ENCODE assay signal across 8 cellular contexts in genomic region chr1:159012495-159012894, GRCh38. TPM values are rescaled to one million over a fixed set of nuclear protein-coding genes. Genes with fewer than 3 reads are reported as not detected.
A peak's percentile ranks its signal among the peaks of the same experiment; 100 is the strongest.
DNase-seq lines count a peak whose midpoint lies in the region; ATAC-seq, FAIRE-seq and TF ChIP-seq lines count a peak whose summit lies in the region.

No MANE protein-coding gene starts in this region.

- WGBS in liver, result 52% methylated on average over 6 of the region's 6 CpGs
- 2% methylated on average over 6 of the region's 6 CpGs for WGBS in HepG2 (ENCODE audit: low lambda C conversion rate)
- 23% methylated on average over 6 of the region's 6 CpGs for WGBS in right lobe of liver (ENCODE audit: insufficient coverage, low coverage, low lambda C conversion rate, missing lambda C conversion rate)
- WGBS in suprapubic skin, result 8% methylated on average over 6 of the region's 6 CpGs

- POLR2A ChIA-PET in HepG2 (lab: Yijun Ruan, JAX), result no interaction called here
- POLR2A ChIA-PET in activated naive CD8-positive, alpha-beta T cell treated with anti-CD3 and anti-CD28 coated beads, Interleukin-2, amount 10 ng/mL, durations not matched to agents 7 days and 5 days (lab: Charles Lee), result interaction anchor here (0.6 to 1.4 kb wide), 2 partner anchors 10 to 64 kb away, joined by 3 to 4 read pairs; partner anchors contain the start of gene AIM2

- no peak overlapping the region for H2AFZ ChIP-seq in HepG2 (ENCODE audit: low read length)

- in situ Hi-C loops in HepG2 (cut with HindIII; ENCODE audit: extremely low pct_ligation_motif_present, low pct_unique_long_range_greater_than_20kb), result loop anchor here (25.0 kb wide), 1 partner anchor 825 kb away; the partner anchor contains the start of gene CD1D

- no peak for TF ChIP-seq RAD21 in liver (IDR thresholded peaks at IDR 0.05)
- no peak for TF ChIP-seq RAD21 in HepG2 (CRISPR knock-in tag; IDR thresholded peaks at IDR 0.05)

- H3K36me3 Mint-ChIP-seq in activated naive CD8-positive, alpha-beta T cell treated with anti-CD3 and anti-CD28 coated beads, Interleukin-2, amount 10 ng/mL, durations not matched to agents 7 days and 5 days, result peaks cover 60% of the 10 kb centered on the region

- BruUV-seq in HepG2 (replicated peaks; lab: Mats Ljungman, UMichigan), result no TSS peak

- H3K4me2 ChIP-seq in HepG2 (ENCODE audit: low read depth, low read length), result no peak overlapping the region

- no peaks in the 10 kb centered on the region for H3K9me3 Mint-ChIP-seq in activated naive CD8-positive, alpha-beta T cell treated with anti-CD3 and anti-CD28 coated beads, Interleukin-2, amount 10 ng/mL, durations not matched to agents 7 days and 5 days

- ATAC-seq in HepG2, result no peak
- ATAC-seq in activated naive CD8-positive, alpha-beta T cell treated with anti-CD3 and anti-CD28 coated beads, Interleukin-2, amount 10 ng/mL, durations not matched to agents 7 days and 5 days (ENCODE audit: low read depth), result peak; percentile 60
- ATAC-seq in right lobe of liver, result peak; percentile 36 to 66 (median 46)

- peaks cover 0 to 3% (median 0%) of the 10 kb centered on the region in 4 donors for H3K4me1 ChIP-seq in liver (ENCODE audit: control insufficient read depth in 4 of 4, insufficient read depth in 4 of 4, low read length in 3 of 4)
- H3K4me1 ChIP-seq in HepG2 (ENCODE audit: insufficient read depth, low read length), result no peaks in the 10 kb centered on the region
- peaks cover 0 to 6% (median 0%) of the 10 kb centered on the region in 4 donors for H3K4me1 ChIP-seq in right lobe of liver
- H3K4me1 ChIP-seq in suprapubic skin, result peaks cover 66% of the 10 kb centered on the region

- H3K9me3 ChIP-seq in liver (ENCODE audit: control insufficient read depth in 4 of 4, low read length in 3 of 4), result no peaks in the 10 kb centered on the region
- H3K9me3 ChIP-seq in HepG2 (ENCODE audit: low read length), result no peaks in the 10 kb centered on the region
- no peaks in the 10 kb centered on the region for H3K9me3 ChIP-seq in right lobe of liver
- no peaks in the 10 kb centered on the region for H3K9me3 ChIP-seq in suprapubic skin

- no peak for FAIRE-seq in HepG2 (lab: Jason Lieb, UNC)

- TF ChIP-seq POLR2A in HepG2 (IDR thresholded peaks at IDR 0.05; ENCODE audit: insufficient read depth in 1 of 2, low read depth in 2 of 2, low read length in 2 of 2) (no peak), NB4 (IDR thresholded peaks at IDR 0.05; ENCODE audit: extremely low read depth, insufficient read length) (no peak), right lobe of liver (IDR thresholded peaks at IDR 0.05) (peak; percentile 44), suprapubic skin (IDR thresholded peaks at IDR 0.05) (no peak)

- peak overlapping the region in 1 of 2 donors; percentile 91 for H3K9ac ChIP-seq in liver (ENCODE audit: low read depth in 1 of 2, low read length in 2 of 2)
- H3K9ac ChIP-seq in HepG2 (ENCODE audit: insufficient read depth, low read depth, low read length), result no peak overlapping the region

- DNase-seq in HepG2 (ENCODE audit: low spot score), result no peak
- peak; percentile 39 for DNase-seq in NB4 (ENCODE audit: low read depth)
- DNase-seq in activated naive CD8-positive, alpha-beta T cell treated with anti-CD3 and anti-CD28 coated beads, Interleukin-2, amount 10 ng/mL, durations not matched to agents 7 days and 5 days, result peak; percentile 41
- peak in 1 of 3 donors; percentile 28 for DNase-seq in right lobe of liver
- no peak for DNase-seq in suprapubic skin (ENCODE audit: low spot score in 2 of 2)
- DNase-seq in occipital lobe (lab: John Stamatoyannopoulos, UW), result no peak
- DNase-seq in glomerular visceral epithelial cell (ENCODE audit: extremely low spot score), result no peak

- H3K36me3 ChIP-seq in liver (ENCODE audit: control insufficient read depth in 4 of 4, insufficient read depth in 3 of 4, low read depth in 1 of 4, low read length in 3 of 4) (peaks cover 0 to 6% (median 1%) of the 10 kb centered on the region in 4 donors), HepG2 (replicated peaks in 1 of 2; ENCODE audit: control insufficient read depth in 1 of 2, insufficient read depth in 2 of 2, low read length in 2 of 2) (no peaks in the 10 kb centered on the region), right lobe of liver (peaks cover 0 to 5% (median 2%) of the 10 kb centered on the region in 4 donors), suprapubic skin (peaks cover 16% of the 10 kb centered on the region)

- TF ChIP-seq CTCF in liver (IDR thresholded peaks at IDR 0.05; ENCODE audit: low read depth, low read length, missing input control) (no peak), HepG2 (CRISPR knock-in tag; IDR thresholded peaks at IDR 0.05) (no peak), NB4 (IDR thresholded peaks at IDR 0.05; ENCODE audit: low read depth, low read length) (no peak), right lobe of liver (IDR thresholded peaks at IDR 0.05) (no peak), suprapubic skin (IDR thresholded peaks at IDR 0.05) (no peak)

- H3K27me3 Mint-ChIP-seq in activated naive CD8-positive, alpha-beta T cell treated with anti-CD3 and anti-CD28 coated beads, Interleukin-2, amount 10 ng/mL, durations not matched to agents 7 days and 5 days, result no peaks in the 10 kb centered on the region

- H3K4me3 ChIP-seq in liver (ENCODE audit: low read depth in 1 of 3, low read length in 3 of 3) (peak overlapping the region in 2 of 3 donors; percentile 9 to 20), HepG2 (replicated peaks in 1 of 3; ENCODE audit: insufficient read depth in 1 of 3, low read depth in 2 of 3, low read length in 3 of 3) (no peak overlapping the region), NB4 (ENCODE audit: low read depth, low read length) (peak overlapping the region; percentile 65), right lobe of liver (peak overlapping the region; percentile 7 to 49 (median 12)), suprapubic skin (peak overlapping the region; percentile 67)

- no peaks in the 10 kb centered on the region for H4K20me1 ChIP-seq in HepG2 (ENCODE audit: insufficient read depth, low read length)

- CTCF ChIA-PET in HepG2 (lab: Yijun Ruan, JAX; ENCODE audit: low intra/inter-chr PET ratio, low total read pairs), result no interaction called here

- H3K4me3 Mint-ChIP-seq in activated naive CD8-positive, alpha-beta T cell treated with anti-CD3 and anti-CD28 coated beads, Interleukin-2, amount 10 ng/mL, durations not matched to agents 7 days and 5 days, result peak overlapping the region; percentile 84

- H3K27ac ChIP-seq in liver (ENCODE audit: low read depth in 1 of 2, low read length in 2 of 2) (peak overlapping the region; percentile 14), HepG2 (ENCODE audit: extremely low read length, insufficient read depth, low read length) (no peak overlapping the region), right lobe of liver (peak overlapping the region; percentile 17 to 80 (median 35)), suprapubic skin (peak overlapping the region; percentile 96)

- intact Hi-C loops in HepG2 (cut with micrococcal nuclease; ENCODE audit: unreplicated experiment), result no loop called here
- intact Hi-C loops in right lobe of liver (cut with DNase I), result no loop called here

- H3K27me3 ChIP-seq in liver (ENCODE audit: control insufficient read depth in 4 of 4, insufficient read depth in 4 of 4, low read length in 3 of 4) (peaks cover 0 to 5% (median 0%) of the 10 kb centered on the region in 4 donors), HepG2 (ENCODE audit: control insufficient read depth in 1 of 2, insufficient read depth in 2 of 2, low read length in 2 of 2) (0 out of 5 replicates have a peak, but pooled peaks cover 0 to 2% of the 10 kb centered on the region in 2 experiments), right lobe of liver (no peaks in the 10 kb centered on the region), suprapubic skin (no peaks in the 10 kb centered on the region)

- no peak for TF ChIP-seq EP300 in HepG2 (IDR thresholded peaks at IDR 0.05; ENCODE audit: low read depth in 2 of 2, low read length in 2 of 2)
- no peak for TF ChIP-seq EP300 in HepG2 (CRISPR knock-in tag; IDR thresholded peaks at IDR 0.05; ENCODE audit: borderline replicate concordance)
- TF ChIP-seq EP300 in suprapubic skin (IDR thresholded peaks at IDR 0.05), result no peak

- peak overlapping the region; percentile 92 for H3K27ac Mint-ChIP-seq in activated naive CD8-positive, alpha-beta T cell treated with anti-CD3 and anti-CD28 coated beads, Interleukin-2, amount 10 ng/mL, durations not matched to agents 7 days and 5 days

- peaks cover 44% of the 10 kb centered on the region for H3K4me1 Mint-ChIP-seq in activated naive CD8-positive, alpha-beta T cell treated with anti-CD3 and anti-CD28 coated beads, Interleukin-2, amount 10 ng/mL, durations not matched to agents 7 days and 5 days

- no peaks in the 10 kb centered on the region for H3K79me2 ChIP-seq in HepG2 (ENCODE audit: insufficient read depth, low read length)

RNA-seq across cellular contexts. Expression of gene IFI16, which starts 2.8 kb away (rescaled TPM):
- 10 to 100 TPM in 1 of 2 donors, 1 to 10 TPM in 1; 8.5 to 10.3 TPM for total RNA-seq in liver
- polyA plus RNA-seq in liver, result 1 to 10 TPM; 7.9 to 9.5 TPM
- total RNA-seq in HepG2 (2016; rRNA removed; fragmentation: Illumina TruSeq; extraction: Trizol), result not detected in 2 replicates
- total RNA-seq in HepG2 (2016; cell fraction: cytosol; rRNA removed; fragmentation: Illumina TruSeq; extraction: Trizol; ENCODE audit: low read depth), result not detected in 2 replicates
- total RNA-seq in HepG2 (2016; cell fraction: insoluble cytoplasmic fraction; rRNA removed; fragmentation: Illumina TruSeq; extraction: Trizol), result not detected in 2 replicates
- not detected in 2 replicates for total RNA-seq in HepG2 (2016; cell fraction: membrane; rRNA removed; fragmentation: Illumina TruSeq; extraction: Trizol)
- not detected in 2 replicates for total RNA-seq in HepG2 (2016; cell fraction: nucleus; rRNA removed; fragmentation: Illumina TruSeq; extraction: Trizol)
- 0.04 TPM in 1 of 2 replicates, not detected in the other for polyA plus RNA-seq in HepG2 (2011; rRNA removed)
- 0.10 TPM in 1 of 2 replicates, not detected in the other for polyA plus RNA-seq in HepG2 (2011; cell fraction: cytosol; rRNA removed)
- polyA plus RNA-seq in HepG2 (2011; cell fraction: nucleus; rRNA removed), result 0.14 TPM in 1 of 2 replicates, not detected in the other
- not detected in 2 replicates for polyA plus RNA-seq in HepG2 (2012)
- not detected in 2 replicates for polyA plus RNA-seq in HepG2 (2016; cell fraction: cytosol; fragmentation: Illumina TruSeq; extraction: Trizol; ENCODE audit: low read depth)
- polyA plus RNA-seq in HepG2 (2016; cell fraction: insoluble cytoplasmic fraction; fragmentation: Illumina TruSeq; extraction: Trizol; ENCODE audit: low read depth), result not detected in 2 replicates
- not detected in 2 replicates for polyA plus RNA-seq in HepG2 (2016; cell fraction: membrane; fragmentation: Illumina TruSeq; extraction: Trizol; ENCODE audit: low read depth)
- polyA plus RNA-seq in HepG2 (2016; cell fraction: nucleus; fragmentation: Illumina TruSeq; extraction: Trizol; ENCODE audit: insufficient read depth, low read depth), result not detected in 2 replicates
- polyA minus RNA-seq in HepG2 (2011; rRNA and poly(A)+ RNA removed; ENCODE audit: low replicate concordance), result 0.06 and 21.0 TPM in 2 replicates
- polyA minus RNA-seq in HepG2 (2011; cell fraction: cytosol; rRNA and poly(A)+ RNA removed), result 0.20 and 0.26 TPM in 2 replicates
- not detected in 2 replicates for polyA minus RNA-seq in HepG2 (2011; cell fraction: nucleus; rRNA and poly(A)+ RNA removed)
- 100 to 1,000 TPM; 295 to 300 TPM for total RNA-seq in activated naive CD8-positive, alpha-beta T cell treated with anti-CD3 and anti-CD28 coated beads, Interleukin-2, amount 10 ng/mL, durations not matched to agents 7 days and 5 days
- 10 to 100 TPM in 2 of 6 experiments, 1 to 10 TPM in 4; 3.3 to 20.3 (median 9.1) TPM for total RNA-seq in right lobe of liver
- total RNA-seq in suprapubic skin, result 10 to 100 TPM; 52.3 to 70.4 (median 66.0) TPM
- total RNA-seq in occipital lobe, result 23.4 TPM

Comparison
In these comparisons a context has a peak if more than half of its experiments do, and no peak if none do; other contexts are left out.
1. H3K4me3 ChIP-seq: peak in liver (2 of 3), NB4 (single experiment), right lobe of liver (3 of 3) and suprapubic skin (single experiment); none in HepG2 (0 of 3).
2. RNA of gene IFI16, which starts 2.8 kb away (total RNA-seq): 295 to 300 TPM in activated naive CD8-positive, alpha-beta T cell treated with anti-CD3 and anti-CD28 coated beads, Interleukin-2, amount 10 ng/mL, durations not matched to agents 7 days and 5 days, 52.3 to 70.4 TPM in suprapubic skin, 23.4 TPM in occipital lobe (single experiment), 8.5 to 10.3 TPM in liver and 3.3 to 20.3 TPM in right lobe of liver; not detected in HepG2; every median in the first group is over 4 times any median in the second.
3. DNase-seq: peak in NB4 (single experiment) and activated naive CD8-positive, alpha-beta T cell treated with anti-CD3 and anti-CD28 coated beads, Interleukin-2, amount 10 ng/mL, durations not matched to agents 7 days and 5 days (single experiment); none in HepG2 (single experiment), suprapubic skin (0 of 2), occipital lobe (single experiment) and glomerular visceral epithelial cell (single experiment).